Comparison of ENCODE assay signal across 1 cellular context in the genomic region with DNA sequence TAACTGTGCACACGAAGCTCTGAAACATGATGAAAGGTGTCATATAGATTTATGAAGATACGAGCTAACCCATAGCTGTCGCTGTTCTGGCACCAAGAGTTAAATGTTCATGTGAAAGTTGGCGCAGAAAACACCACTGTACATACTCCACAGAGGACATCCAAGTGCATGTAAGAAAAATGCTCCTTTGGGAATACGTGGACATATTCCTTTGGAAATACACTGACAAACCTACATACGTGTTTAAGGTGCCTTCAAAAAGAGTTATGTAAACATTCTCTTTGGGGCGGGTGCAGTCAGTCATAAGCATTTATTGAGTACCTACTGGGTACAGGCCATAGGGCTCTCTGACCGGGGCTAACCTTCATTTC.
TF ChIP-seq lines count a peak whose summit lies in the region.

No MANE protein-coding gene starts in this region.

TF ChIP-seq in K562, 482 proteins besides CTCF, POLR2A, EP300 and RAD21 (continued from another document and continues in another):
- TF ChIP-seq, protein P1, sequence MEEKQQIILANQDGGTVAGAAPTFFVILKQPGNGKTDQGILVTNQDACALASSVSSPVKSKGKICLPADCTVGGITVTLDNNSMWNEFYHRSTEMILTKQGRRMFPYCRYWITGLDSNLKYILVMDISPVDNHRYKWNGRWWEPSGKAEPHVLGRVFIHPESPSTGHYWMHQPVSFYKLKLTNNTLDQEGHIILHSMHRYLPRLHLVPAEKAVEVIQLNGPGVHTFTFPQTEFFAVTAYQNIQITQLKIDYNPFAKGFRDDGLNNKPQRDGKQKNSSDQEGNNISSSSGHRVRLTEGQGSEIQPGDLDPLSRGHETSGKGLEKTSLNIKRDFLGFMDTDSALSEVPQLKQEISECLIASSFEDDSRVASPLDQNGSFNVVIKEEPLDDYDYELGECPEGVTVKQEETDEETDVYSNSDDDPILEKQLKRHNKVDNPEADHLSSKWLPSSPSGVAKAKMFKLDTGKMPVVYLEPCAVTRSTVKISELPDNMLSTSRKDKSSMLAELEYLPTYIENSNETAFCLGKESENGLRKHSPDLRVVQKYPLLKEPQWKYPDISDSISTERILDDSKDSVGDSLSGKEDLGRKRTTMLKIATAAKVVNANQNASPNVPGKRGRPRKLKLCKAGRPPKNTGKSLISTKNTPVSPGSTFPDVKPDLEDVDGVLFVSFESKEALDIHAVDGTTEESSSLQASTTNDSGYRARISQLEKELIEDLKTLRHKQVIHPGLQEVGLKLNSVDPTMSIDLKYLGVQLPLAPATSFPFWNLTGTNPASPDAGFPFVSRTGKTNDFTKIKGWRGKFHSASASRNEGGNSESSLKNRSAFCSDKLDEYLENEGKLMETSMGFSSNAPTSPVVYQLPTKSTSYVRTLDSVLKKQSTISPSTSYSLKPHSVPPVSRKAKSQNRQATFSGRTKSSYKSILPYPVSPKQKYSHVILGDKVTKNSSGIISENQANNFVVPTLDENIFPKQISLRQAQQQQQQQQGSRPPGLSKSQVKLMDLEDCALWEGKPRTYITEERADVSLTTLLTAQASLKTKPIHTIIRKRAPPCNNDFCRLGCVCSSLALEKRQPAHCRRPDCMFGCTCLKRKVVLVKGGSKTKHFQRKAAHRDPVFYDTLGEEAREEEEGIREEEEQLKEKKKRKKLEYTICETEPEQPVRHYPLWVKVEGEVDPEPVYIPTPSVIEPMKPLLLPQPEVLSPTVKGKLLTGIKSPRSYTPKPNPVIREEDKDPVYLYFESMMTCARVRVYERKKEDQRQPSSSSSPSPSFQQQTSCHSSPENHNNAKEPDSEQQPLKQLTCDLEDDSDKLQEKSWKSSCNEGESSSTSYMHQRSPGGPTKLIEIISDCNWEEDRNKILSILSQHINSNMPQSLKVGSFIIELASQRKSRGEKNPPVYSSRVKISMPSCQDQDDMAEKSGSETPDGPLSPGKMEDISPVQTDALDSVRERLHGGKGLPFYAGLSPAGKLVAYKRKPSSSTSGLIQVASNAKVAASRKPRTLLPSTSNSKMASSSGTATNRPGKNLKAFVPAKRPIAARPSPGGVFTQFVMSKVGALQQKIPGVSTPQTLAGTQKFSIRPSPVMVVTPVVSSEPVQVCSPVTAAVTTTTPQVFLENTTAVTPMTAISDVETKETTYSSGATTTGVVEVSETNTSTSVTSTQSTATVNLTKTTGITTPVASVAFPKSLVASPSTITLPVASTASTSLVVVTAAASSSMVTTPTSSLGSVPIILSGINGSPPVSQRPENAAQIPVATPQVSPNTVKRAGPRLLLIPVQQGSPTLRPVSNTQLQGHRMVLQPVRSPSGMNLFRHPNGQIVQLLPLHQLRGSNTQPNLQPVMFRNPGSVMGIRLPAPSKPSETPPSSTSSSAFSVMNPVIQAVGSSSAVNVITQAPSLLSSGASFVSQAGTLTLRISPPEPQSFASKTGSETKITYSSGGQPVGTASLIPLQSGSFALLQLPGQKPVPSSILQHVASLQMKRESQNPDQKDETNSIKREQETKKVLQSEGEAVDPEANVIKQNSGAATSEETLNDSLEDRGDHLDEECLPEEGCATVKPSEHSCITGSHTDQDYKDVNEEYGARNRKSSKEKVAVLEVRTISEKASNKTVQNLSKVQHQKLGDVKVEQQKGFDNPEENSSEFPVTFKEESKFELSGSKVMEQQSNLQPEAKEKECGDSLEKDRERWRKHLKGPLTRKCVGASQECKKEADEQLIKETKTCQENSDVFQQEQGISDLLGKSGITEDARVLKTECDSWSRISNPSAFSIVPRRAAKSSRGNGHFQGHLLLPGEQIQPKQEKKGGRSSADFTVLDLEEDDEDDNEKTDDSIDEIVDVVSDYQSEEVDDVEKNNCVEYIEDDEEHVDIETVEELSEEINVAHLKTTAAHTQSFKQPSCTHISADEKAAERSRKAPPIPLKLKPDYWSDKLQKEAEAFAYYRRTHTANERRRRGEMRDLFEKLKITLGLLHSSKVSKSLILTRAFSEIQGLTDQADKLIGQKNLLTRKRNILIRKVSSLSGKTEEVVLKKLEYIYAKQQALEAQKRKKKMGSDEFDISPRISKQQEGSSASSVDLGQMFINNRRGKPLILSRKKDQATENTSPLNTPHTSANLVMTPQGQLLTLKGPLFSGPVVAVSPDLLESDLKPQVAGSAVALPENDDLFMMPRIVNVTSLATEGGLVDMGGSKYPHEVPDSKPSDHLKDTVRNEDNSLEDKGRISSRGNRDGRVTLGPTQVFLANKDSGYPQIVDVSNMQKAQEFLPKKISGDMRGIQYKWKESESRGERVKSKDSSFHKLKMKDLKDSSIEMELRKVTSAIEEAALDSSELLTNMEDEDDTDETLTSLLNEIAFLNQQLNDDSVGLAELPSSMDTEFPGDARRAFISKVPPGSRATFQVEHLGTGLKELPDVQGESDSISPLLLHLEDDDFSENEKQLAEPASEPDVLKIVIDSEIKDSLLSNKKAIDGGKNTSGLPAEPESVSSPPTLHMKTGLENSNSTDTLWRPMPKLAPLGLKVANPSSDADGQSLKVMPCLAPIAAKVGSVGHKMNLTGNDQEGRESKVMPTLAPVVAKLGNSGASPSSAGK (IDR thresholded peaks at IDR 0.05): 0 out of 2 replicates have a peak, but pooled peaks have one; percentile 24
- peak; percentile 30 for TF ChIP-seq RBM25 (IDR thresholded peaks at IDR 0.05; ENCODE audit: low read depth, low read length, severe bottlenecking)
- peak; percentile 100 for TF ChIP-seq ZKSCAN8 (CRISPR knock-in tag; IDR thresholded peaks at IDR 0.05)
- peak; percentile 9; the same call in 1 of the 2 replicates for TF ChIP-seq NR2C1 (IDR thresholded peaks at IDR 0.05)
- TF ChIP-seq NR2C1 (tag; IDR thresholded peaks at IDR 0.05): no peak
- TF ChIP-seq MEIS2 (IDR thresholded peaks at IDR 0.05; ENCODE audit: partially characterized antibody): peak; percentile 92
- TF ChIP-seq, protein P2, sequence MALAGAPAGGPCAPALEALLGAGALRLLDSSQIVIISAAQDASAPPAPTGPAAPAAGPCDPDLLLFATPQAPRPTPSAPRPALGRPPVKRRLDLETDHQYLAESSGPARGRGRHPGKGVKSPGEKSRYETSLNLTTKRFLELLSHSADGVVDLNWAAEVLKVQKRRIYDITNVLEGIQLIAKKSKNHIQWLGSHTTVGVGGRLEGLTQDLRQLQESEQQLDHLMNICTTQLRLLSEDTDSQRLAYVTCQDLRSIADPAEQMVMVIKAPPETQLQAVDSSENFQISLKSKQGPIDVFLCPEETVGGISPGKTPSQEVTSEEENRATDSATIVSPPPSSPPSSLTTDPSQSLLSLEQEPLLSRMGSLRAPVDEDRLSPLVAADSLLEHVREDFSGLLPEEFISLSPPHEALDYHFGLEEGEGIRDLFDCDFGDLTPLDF (CRISPR knock-in tag; IDR thresholded peaks at IDR 0.05): 0 out of 2 replicates have a peak, but pooled peaks have one; percentile 32
- TF ChIP-seq GATA2 (CRISPR knock-in tag; IDR thresholded peaks at IDR 0.05): peak; percentile 41; the same call in 1 of the 2 replicates
- TF ChIP-seq ZNF586 (CRISPR knock-in tag; conservative IDR thresholded peaks at IDR 0.05): peak; percentile 53; the same call in 1 of the 2 replicates
- TF ChIP-seq, protein P3, sequence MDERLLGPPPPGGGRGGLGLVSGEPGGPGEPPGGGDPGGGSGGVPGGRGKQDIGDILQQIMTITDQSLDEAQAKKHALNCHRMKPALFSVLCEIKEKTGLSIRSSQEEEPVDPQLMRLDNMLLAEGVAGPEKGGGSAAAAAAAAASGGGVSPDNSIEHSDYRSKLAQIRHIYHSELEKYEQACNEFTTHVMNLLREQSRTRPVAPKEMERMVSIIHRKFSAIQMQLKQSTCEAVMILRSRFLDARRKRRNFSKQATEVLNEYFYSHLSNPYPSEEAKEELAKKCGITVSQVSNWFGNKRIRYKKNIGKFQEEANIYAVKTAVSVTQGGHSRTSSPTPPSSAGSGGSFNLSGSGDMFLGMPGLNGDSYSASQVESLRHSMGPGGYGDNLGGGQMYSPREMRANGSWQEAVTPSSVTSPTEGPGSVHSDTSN (CRISPR knock-in tag; IDR thresholded peaks at IDR 0.05; ENCODE audit: low read depth): no peak
- TF ChIP-seq, protein P3 (tag; conservative IDR thresholded peaks at IDR 0.05; ENCODE audit: low read depth): peak; percentile 93
- TF ChIP-seq HDAC2 (IDR thresholded peaks at IDR 0.05): peak; percentile 71
- TF ChIP-seq SRSF7 (optimal IDR thresholded peaks at IDR 0.05; ENCODE audit: low read depth, low read length): no peak
- TF ChIP-seq SMARCA4 (IDR thresholded peaks at IDR 0.05): peak; percentile 56
- 0 out of 2 replicates have a peak, but pooled peaks have one; percentile 19 for TF ChIP-seq MTA3 (IDR thresholded peaks at IDR 0.05; ENCODE audit: borderline replicate concordance)
- TF ChIP-seq TFAM (CRISPR knock-in tag; conservative IDR thresholded peaks at IDR 0.05): no peak
- peak; percentile 28; the same call in 1 of the 2 replicates for TF ChIP-seq NBN (IDR thresholded peaks at IDR 0.05; ENCODE audit: low read depth)
- TF ChIP-seq NR2C2 (CRISPR knock-in tag; IDR thresholded peaks at IDR 0.05): no peak
- peak; percentile 23; the same call in 1 of the 2 replicates for TF ChIP-seq NR2C2 (tag; IDR thresholded peaks at IDR 0.05)
- 0 out of 2 replicates have a peak, but pooled peaks have one; percentile 42 for TF ChIP-seq CEBPG (CRISPR knock-in tag; IDR thresholded peaks at IDR 0.05)
- TF ChIP-seq CEBPG (tag; conservative IDR thresholded peaks at IDR 0.05 in 1 of 2, IDR thresholded peaks at IDR 0.05 in 1 of 2): no peak
- TF ChIP-seq SIX5 (IDR thresholded peaks at IDR 0.05; ENCODE audit: borderline replicate concordance in 1 of 2, insufficient read depth in 1 of 2, low read depth in 1 of 2, low read length in 2 of 2): 0 out of 4 replicates have a peak, but pooled peaks of 1 of the 2 experiments have one; percentile 8
- TF ChIP-seq KDM1A (IDR thresholded peaks at IDR 0.05): peak; percentile 22 to 33; a peak in 1 of 4 replicates
- TF ChIP-seq ETV5 (CRISPR knock-in tag; IDR thresholded peaks at IDR 0.05; ENCODE audit: low read depth): peak; percentile 4; the same call in 1 of the 2 replicates
- peak; percentile 76 for TF ChIP-seq BCOR (IDR thresholded peaks at IDR 0.05)
- no peak for TF ChIP-seq ZNF584 (CRISPR knock-in tag; IDR thresholded peaks at IDR 0.05; ENCODE audit: low read depth)
- TF ChIP-seq, protein P4, sequence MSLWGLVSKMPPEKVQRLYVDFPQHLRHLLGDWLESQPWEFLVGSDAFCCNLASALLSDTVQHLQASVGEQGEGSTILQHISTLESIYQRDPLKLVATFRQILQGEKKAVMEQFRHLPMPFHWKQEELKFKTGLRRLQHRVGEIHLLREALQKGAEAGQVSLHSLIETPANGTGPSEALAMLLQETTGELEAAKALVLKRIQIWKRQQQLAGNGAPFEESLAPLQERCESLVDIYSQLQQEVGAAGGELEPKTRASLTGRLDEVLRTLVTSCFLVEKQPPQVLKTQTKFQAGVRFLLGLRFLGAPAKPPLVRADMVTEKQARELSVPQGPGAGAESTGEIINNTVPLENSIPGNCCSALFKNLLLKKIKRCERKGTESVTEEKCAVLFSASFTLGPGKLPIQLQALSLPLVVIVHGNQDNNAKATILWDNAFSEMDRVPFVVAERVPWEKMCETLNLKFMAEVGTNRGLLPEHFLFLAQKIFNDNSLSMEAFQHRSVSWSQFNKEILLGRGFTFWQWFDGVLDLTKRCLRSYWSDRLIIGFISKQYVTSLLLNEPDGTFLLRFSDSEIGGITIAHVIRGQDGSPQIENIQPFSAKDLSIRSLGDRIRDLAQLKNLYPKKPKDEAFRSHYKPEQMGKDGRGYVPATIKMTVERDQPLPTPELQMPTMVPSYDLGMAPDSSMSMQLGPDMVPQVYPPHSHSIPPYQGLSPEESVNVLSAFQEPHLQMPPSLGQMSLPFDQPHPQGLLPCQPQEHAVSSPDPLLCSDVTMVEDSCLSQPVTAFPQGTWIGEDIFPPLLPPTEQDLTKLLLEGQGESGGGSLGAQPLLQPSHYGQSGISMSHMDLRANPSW (CRISPR knock-in tag; IDR thresholded peaks at IDR 0.05): no peak
- TF ChIP-seq, protein P5, sequence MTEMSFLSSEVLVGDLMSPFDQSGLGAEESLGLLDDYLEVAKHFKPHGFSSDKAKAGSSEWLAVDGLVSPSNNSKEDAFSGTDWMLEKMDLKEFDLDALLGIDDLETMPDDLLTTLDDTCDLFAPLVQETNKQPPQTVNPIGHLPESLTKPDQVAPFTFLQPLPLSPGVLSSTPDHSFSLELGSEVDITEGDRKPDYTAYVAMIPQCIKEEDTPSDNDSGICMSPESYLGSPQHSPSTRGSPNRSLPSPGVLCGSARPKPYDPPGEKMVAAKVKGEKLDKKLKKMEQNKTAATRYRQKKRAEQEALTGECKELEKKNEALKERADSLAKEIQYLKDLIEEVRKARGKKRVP (CRISPR knock-in tag; IDR thresholded peaks at IDR 0.05): peak; percentile 48; the same call in 1 of the 2 replicates
- TF ChIP-seq, protein P6, sequence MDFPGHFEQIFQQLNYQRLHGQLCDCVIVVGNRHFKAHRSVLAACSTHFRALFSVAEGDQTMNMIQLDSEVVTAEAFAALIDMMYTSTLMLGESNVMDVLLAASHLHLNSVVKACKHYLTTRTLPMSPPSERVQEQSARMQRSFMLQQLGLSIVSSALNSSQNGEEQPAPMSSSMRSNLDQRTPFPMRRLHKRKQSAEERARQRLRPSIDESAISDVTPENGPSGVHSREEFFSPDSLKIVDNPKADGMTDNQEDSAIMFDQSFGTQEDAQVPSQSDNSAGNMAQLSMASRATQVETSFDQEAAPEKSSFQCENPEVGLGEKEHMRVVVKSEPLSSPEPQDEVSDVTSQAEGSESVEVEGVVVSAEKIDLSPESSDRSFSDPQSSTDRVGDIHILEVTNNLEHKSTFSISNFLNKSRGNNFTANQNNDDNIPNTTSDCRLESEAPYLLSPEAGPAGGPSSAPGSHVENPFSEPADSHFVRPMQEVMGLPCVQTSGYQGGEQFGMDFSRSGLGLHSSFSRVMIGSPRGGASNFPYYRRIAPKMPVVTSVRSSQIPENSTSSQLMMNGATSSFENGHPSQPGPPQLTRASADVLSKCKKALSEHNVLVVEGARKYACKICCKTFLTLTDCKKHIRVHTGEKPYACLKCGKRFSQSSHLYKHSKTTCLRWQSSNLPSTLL (IDR thresholded peaks at IDR 0.05): no peak
- TF ChIP-seq, protein P7, sequence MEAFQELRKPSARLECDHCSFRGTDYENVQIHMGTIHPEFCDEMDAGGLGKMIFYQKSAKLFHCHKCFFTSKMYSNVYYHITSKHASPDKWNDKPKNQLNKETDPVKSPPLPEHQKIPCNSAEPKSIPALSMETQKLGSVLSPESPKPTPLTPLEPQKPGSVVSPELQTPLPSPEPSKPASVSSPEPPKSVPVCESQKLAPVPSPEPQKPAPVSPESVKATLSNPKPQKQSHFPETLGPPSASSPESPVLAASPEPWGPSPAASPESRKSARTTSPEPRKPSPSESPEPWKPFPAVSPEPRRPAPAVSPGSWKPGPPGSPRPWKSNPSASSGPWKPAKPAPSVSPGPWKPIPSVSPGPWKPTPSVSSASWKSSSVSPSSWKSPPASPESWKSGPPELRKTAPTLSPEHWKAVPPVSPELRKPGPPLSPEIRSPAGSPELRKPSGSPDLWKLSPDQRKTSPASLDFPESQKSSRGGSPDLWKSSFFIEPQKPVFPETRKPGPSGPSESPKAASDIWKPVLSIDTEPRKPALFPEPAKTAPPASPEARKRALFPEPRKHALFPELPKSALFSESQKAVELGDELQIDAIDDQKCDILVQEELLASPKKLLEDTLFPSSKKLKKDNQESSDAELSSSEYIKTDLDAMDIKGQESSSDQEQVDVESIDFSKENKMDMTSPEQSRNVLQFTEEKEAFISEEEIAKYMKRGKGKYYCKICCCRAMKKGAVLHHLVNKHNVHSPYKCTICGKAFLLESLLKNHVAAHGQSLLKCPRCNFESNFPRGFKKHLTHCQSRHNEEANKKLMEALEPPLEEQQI (IDR thresholded peaks at IDR 0.05): no peak
- TF ChIP-seq L3MBTL2 (IDR thresholded peaks at IDR 0.05): peak; percentile 11; the same call in 1 of the 2 replicates
